8 cellular contexts compared by ENCODE assay signal in genomic region chr14:50520947-50521815, GRCh38. TPM values are rescaled to one million over a fixed set of nuclear protein-coding genes. Genes with fewer than 3 reads are reported as not detected.
DNase-seq lines count a peak whose midpoint lies in the region; ATAC-seq lines count a peak whose summit lies in the region.

No MANE protein-coding gene starts in this region.

- no peaks in the 10 kb centered on the region for H3K27me3 ChIP-seq in CD4-positive, CD25-positive, alpha-beta regulatory T cell (ENCODE audit: control insufficient read depth, insufficient read depth, low read length)
- H3K27me3 ChIP-seq in right cardiac atrium (ENCODE audit: control insufficient read depth, insufficient read depth) = no peaks in the 10 kb centered on the region

- H3K36me3 ChIP-seq in CD4-positive, CD25-positive, alpha-beta regulatory T cell (ENCODE audit: control insufficient read depth, insufficient read depth, low read length) = no peaks in the 10 kb centered on the region

- H3K4me1 Mint-ChIP-seq in CD4-positive, CD25-positive, alpha-beta regulatory T cell = peaks cover 34 to 67% (median 56%) of the 10 kb centered on the region in 4 donors
- H3K4me1 Mint-ChIP-seq in stimulated activated memory B cell treated with anti-CD40 and anti-IgM and Interleukin-4, amounts not matched to agents 10 μg/mL and 1 μg/mL and 100 μg/mL, for 72 hours = peaks cover 54% of the 10 kb centered on the region

- no peaks in the 10 kb centered on the region for H3K9me3 ChIP-seq in CD4-positive, CD25-positive, alpha-beta regulatory T cell (ENCODE audit: control insufficient read depth in 2 of 2, low read length in 2 of 2)
- H3K9me3 ChIP-seq in right cardiac atrium (ENCODE audit: control insufficient read depth, low read length) = no peaks in the 10 kb centered on the region

- intact Hi-C loops in right cardiac atrium (cut with DNase I) = no loop called here

- no peaks in the 10 kb centered on the region for H3K36me3 Mint-ChIP-seq in CD4-positive, CD25-positive, alpha-beta regulatory T cell
- H3K36me3 Mint-ChIP-seq in stimulated activated memory B cell treated with anti-CD40 and anti-IgM and Interleukin-4, amounts not matched to agents 10 μg/mL and 1 μg/mL and 100 μg/mL, for 72 hours = peaks cover 6% of the 10 kb centered on the region

- peak overlapping the region; percentile 88 for H3K4me3 ChIP-seq in CD4-positive, CD25-positive, alpha-beta regulatory T cell (ENCODE audit: low read depth, low read length)
- no peak overlapping the region for H3K4me3 ChIP-seq in right cardiac atrium (ENCODE audit: low read length)

- H3K4me1 ChIP-seq in CD4-positive, CD25-positive, alpha-beta regulatory T cell (ENCODE audit: control insufficient read depth, insufficient read depth, low read length, poor library complexity, severe bottlenecking) = peaks cover 30% of the 10 kb centered on the region
- peaks cover 1% of the 10 kb centered on the region for H3K4me1 ChIP-seq in right cardiac atrium (ENCODE audit: control insufficient read depth, insufficient read depth, low read length)

- H3K27me3 Mint-ChIP-seq in CD4-positive, CD25-positive, alpha-beta regulatory T cell = no peaks in the 10 kb centered on the region
- H3K27me3 Mint-ChIP-seq in stimulated activated memory B cell treated with anti-CD40 and anti-IgM and Interleukin-4, amounts not matched to agents 10 μg/mL and 1 μg/mL and 100 μg/mL, for 72 hours = no peaks in the 10 kb centered on the region

- H3K4me3 Mint-ChIP-seq in CD4-positive, CD25-positive, alpha-beta regulatory T cell = peak overlapping the region; percentile 59 to 85 (median 80)
- H3K4me3 Mint-ChIP-seq in stimulated activated memory B cell treated with anti-CD40 and anti-IgM and Interleukin-4, amounts not matched to agents 10 μg/mL and 1 μg/mL and 100 μg/mL, for 72 hours = no peak overlapping the region

- peak in 2 of 3 donors; percentile 13 to 65 for DNase-seq in CD4-positive, CD25-positive, alpha-beta regulatory T cell
- peak; percentile 82 for DNase-seq in HS-5 (ENCODE audit: low read depth)
- peak; percentile 33 for DNase-seq in activated gamma-delta T cell treated with anti-CD3 and anti-CD28 coated beads, Interleukin-2, amount 50 U/mL, for 16 hours (ENCODE audit: low read depth)
- DNase-seq in right cardiac atrium = no peak
- DNase-seq in NOMO-1 treated with DMSO at 0.1 percent for 48 hours (lab: John Stamatoyannopoulos, UW; ENCODE audit: unreplicated experiment) = no peak
- DNase-seq in NCI-H146 treated with DMSO at 0.1 percent for 48 hours (lab: John Stamatoyannopoulos, UW; ENCODE audit: unreplicated experiment) = no peak

- no peaks in the 10 kb centered on the region for H3K9me3 Mint-ChIP-seq in CD4-positive, CD25-positive, alpha-beta regulatory T cell
- H3K9me3 Mint-ChIP-seq in stimulated activated memory B cell treated with anti-CD40 and anti-IgM and Interleukin-4, amounts not matched to agents 10 μg/mL and 1 μg/mL and 100 μg/mL, for 72 hours = no peaks in the 10 kb centered on the region

- peak overlapping the region; percentile 78 to 90 (median 89) for H3K27ac Mint-ChIP-seq in CD4-positive, CD25-positive, alpha-beta regulatory T cell
- peak overlapping the region; percentile 70 for H3K27ac Mint-ChIP-seq in stimulated activated memory B cell treated with anti-CD40 and anti-IgM and Interleukin-4, amounts not matched to agents 10 μg/mL and 1 μg/mL and 100 μg/mL, for 72 hours

- peak overlapping the region; percentile 72 for H3K27ac ChIP-seq in CD4-positive, CD25-positive, alpha-beta regulatory T cell (ENCODE audit: insufficient read depth, low read length, poor library complexity, severe bottlenecking)
- H3K27ac ChIP-seq in right cardiac atrium (ENCODE audit: low read length) = no peak overlapping the region

- 63% methylated on average over 5 of the region's 5 CpGs for WGBS in right cardiac atrium

- ATAC-seq in CD4-positive, CD25-positive, alpha-beta regulatory T cell (ENCODE audit: low read depth in 2 of 2) = peak; percentile 71 to 77
- ATAC-seq in GM21390 (IDR thresholded peaks at IDR 0.05; ENCODE audit: unreplicated experiment) (peak; percentile 56), right cardiac atrium (peak; percentile 14 to 45)
- peak; percentile 86 for ATAC-seq in stimulated activated memory B cell treated with anti-CD40 and anti-IgM and Interleukin-4, amounts not matched to agents 10 μg/mL and 1 μg/mL and 100 μg/mL, for 72 hours

RNA-seq across cellular contexts. Expression of gene MAP4K5, which starts 11.2 kb away (rescaled TPM):
- 45.4 TPM for total RNA-seq in CD4-positive, CD25-positive, alpha-beta regulatory T cell
- polyA plus RNA-seq in CD4-positive, CD25-positive, alpha-beta regulatory T cell = 10 to 100 TPM; 13.2 to 23.0 (median 20.0) TPM
- 10 to 100 TPM; 17.6 to 29.0 (median 21.0) TPM for total RNA-seq in right cardiac atrium
- 8.4 TPM for polyA plus RNA-seq in right cardiac atrium

RNA-seq across cellular contexts. Expression of gene ATL1, which starts 38.8 kb away (rescaled TPM):
- total RNA-seq in CD4-positive, CD25-positive, alpha-beta regulatory T cell = 1.4 TPM
- 1 to 10 TPM in 3 of 4 donors, under 1 TPM in 1; 0.62 to 1.6 (median 1.3) TPM for polyA plus RNA-seq in CD4-positive, CD25-positive, alpha-beta regulatory T cell
- 1 to 10 TPM; 1.7 to 2.8 (median 2.2) TPM for total RNA-seq in right cardiac atrium
- 1.4 TPM for polyA plus RNA-seq in right cardiac atrium

Comparison
In these comparisons a context has a peak if more than half of its experiments do, and no peak if none do; other contexts are left out.
1. ATAC-seq: peak in every context shown above with its lines; median percentile 86 in stimulated activated memory B cell treated with anti-CD40 and anti-IgM and Interleukin-4, amounts not matched to agents 10 μg/mL and 1 μg/mL and 100 μg/mL, for 72 hours; 74 in CD4-positive, CD25-positive, alpha-beta regulatory T cell; 56 in GM21390; 30 in right cardiac atrium.
2. DNase-seq: peak in CD4-positive, CD25-positive, alpha-beta regulatory T cell (2 of 3), HS-5 (single experiment) and activated gamma-delta T cell treated with anti-CD3 and anti-CD28 coated beads, Interleukin-2, amount 50 U/mL, for 16 hours (single experiment); none in right cardiac atrium (0 of 3), NOMO-1 treated with DMSO at 0.1 percent for 48 hours (single experiment) and NCI-H146 treated with DMSO at 0.1 percent for 48 hours (single experiment).